Comparison of ENCODE assay signal across 9 cellular contexts in genomic region chr1:24555591-24556413, GRCh38. TPM values are rescaled to one million over a fixed set of nuclear protein-coding genes. Genes with fewer than 3 reads are reported as not detected.
DNase-seq lines count a peak whose midpoint lies in the region; ATAC-seq lines count a peak whose summit lies in the region.
"Had no signal": no experiment of that assay in that cellular context is flagged by ENCODE, and none has a peak within 500 bp of the region (broad histone marks: within the 10 kb centered on the region; RNA-seq: fewer than 3 reads in every experiment).

Gene NCMAP, plus strand, starts transcription at chr1:24556087. Its CDS starts 39,344 bp downstream, at chr1:24595431.

- no peak for DNase-seq in activated CD4-positive, CD25-positive, alpha-beta regulatory T cell treated with anti-CD3 and anti-CD28 coated beads, Interleukin-2, amount 50 U/mL, for 72 hours
- peak; percentile 57 for DNase-seq in activated naive CD4-positive, alpha-beta T cell treated with anti-CD3 and anti-CD28 coated beads for 36 hours
- DNase-seq in iPS-NIHi11 (ENCODE audit: low spot score) = peak; percentile 76
- DNase-seq in stimulated activated CD8-positive, alpha-beta memory T cell treated with anti-CD3 and anti-CD28 coated beads, Interleukin-12 subunit alpha, Interleukin-12 subunit beta, amount 100 ng/mL, for 4 hours (ENCODE audit: low read depth) = peak; percentile 42
- no peak for DNase-seq in SK-N-DZ (ENCODE audit: low spot score)
- DNase-seq in SHP77 (lab: John Stamatoyannopoulos, UW) = no peak
- DNase-seq: DND-41 had no signal

- CTCF ChIA-PET in activated naive CD4-positive, alpha-beta T cell treated with anti-CD3 and anti-CD28 coated beads for 36 hours (lab: Charles Lee) = interaction anchor here (0.7 to 1.7 kb wide), 5 partner anchors 13 to 357 kb away, joined by 3 to 8 read pairs (median 3); no protein-coding TSS in a partner anchor

- peaks cover 3% of the 10 kb centered on the region for H3K27me3 Mint-ChIP-seq in activated naive CD4-positive, alpha-beta T cell treated with anti-CD3 and anti-CD28 coated beads for 36 hours (ENCODE audit: low read depth)

- H3K9me3 Mint-ChIP-seq in activated naive CD4-positive, alpha-beta T cell treated with anti-CD3 and anti-CD28 coated beads for 36 hours = no peaks in the 10 kb centered on the region

- intact Hi-C loops in activated naive CD4-positive, alpha-beta T cell treated with anti-CD3 and anti-CD28 coated beads for 36 hours (cut with micrococcal nuclease) = no loop called here

- peak within 1 kb of the TSS; percentile 66 for H3K4me3 Mint-ChIP-seq in activated naive CD4-positive, alpha-beta T cell treated with anti-CD3 and anti-CD28 coated beads for 36 hours

- ATAC-seq in activated CD4-positive, CD25-positive, alpha-beta regulatory T cell treated with anti-CD3 and anti-CD28 coated beads, Interleukin-2, amount 50 U/mL, for 24 hours = peak; percentile 51 to 61
- ATAC-seq in HG03571 (IDR thresholded peaks at IDR 0.05; ENCODE audit: unreplicated experiment) = no peak

- H3K4me1 Mint-ChIP-seq in activated naive CD4-positive, alpha-beta T cell treated with anti-CD3 and anti-CD28 coated beads for 36 hours (ENCODE audit: low read depth) = peaks cover 12% of the 10 kb centered on the region

- no peak within 1 kb of the TSS for H3K27ac Mint-ChIP-seq in activated naive CD4-positive, alpha-beta T cell treated with anti-CD3 and anti-CD28 coated beads for 36 hours

- H3K36me3 Mint-ChIP-seq in activated naive CD4-positive, alpha-beta T cell treated with anti-CD3 and anti-CD28 coated beads for 36 hours (ENCODE audit: low read depth) = no peaks in the 10 kb centered on the region

RNA-seq across cellular contexts. Expression of gene NCMAP, which starts in this region (rescaled TPM):
- total RNA-seq in activated naive CD4-positive, alpha-beta T cell treated with anti-CD3 and anti-CD28 coated beads for 36 hours = under 1 TPM; 0.20 to 0.31 TPM
- not detected in 2 replicates for polyA plus RNA-seq in SK-N-DZ (2014; cell fraction: cytosol; rRNA removed)
- not detected in 2 replicates for polyA plus RNA-seq in SK-N-DZ (2014; cell fraction: nucleus; rRNA removed)

Comparison
In these comparisons a context has a peak if more than half of its experiments do, and no peak if none do; other contexts are left out.
1. Peak in DNase-seq in activated naive CD4-positive, alpha-beta T cell treated with anti-CD3 and anti-CD28 coated beads for 36 hours; RNA of the gene not detected or under 1 TPM.
2. DNase-seq: peak in iPS-NIHi11 (single experiment) and stimulated activated CD8-positive, alpha-beta memory T cell treated with anti-CD3 and anti-CD28 coated beads, Interleukin-12 subunit alpha, Interleukin-12 subunit beta, amount 100 ng/mL, for 4 hours (single experiment); none in activated CD4-positive, CD25-positive, alpha-beta regulatory T cell treated with anti-CD3 and anti-CD28 coated beads, Interleukin-2, amount 50 U/mL, for 72 hours (single experiment), SK-N-DZ (single experiment) and SHP77 (0 of 2).